ENCODE assay signal across 21 cellular contexts in the genomic region with DNA sequence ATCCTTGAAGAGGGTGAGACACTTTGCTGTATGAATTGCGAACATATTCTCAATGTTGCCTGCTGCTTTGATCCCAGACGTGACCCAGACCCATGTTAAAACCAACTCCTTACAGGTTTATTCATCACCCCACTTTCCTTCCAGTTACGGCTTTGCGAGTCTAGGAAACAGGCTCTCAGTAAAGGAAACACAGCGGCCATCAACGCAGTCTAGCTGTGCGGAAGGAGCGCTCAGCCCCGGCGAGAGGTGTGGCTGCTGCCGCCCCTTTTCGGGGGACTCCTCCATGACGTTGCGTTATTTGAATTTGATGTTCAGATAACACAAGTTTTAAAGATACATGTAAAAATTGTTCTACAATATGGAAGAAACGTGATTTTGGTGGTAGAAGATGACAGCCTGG.
A peak's percentile ranks its signal among the peaks of the same experiment; 100 is the strongest.
DNase-seq lines count a peak whose midpoint lies in the region; ATAC-seq, FAIRE-seq and TF ChIP-seq lines count a peak whose summit lies in the region.
"Had no signal": no experiment of that assay in that cellular context is flagged by ENCODE, and none has a peak within 500 bp of the region (broad histone marks: within the 10 kb centered on the region; RNA-seq: fewer than 3 reads in every experiment).

No MANE protein-coding gene starts in this region.

- CTCF ChIA-PET in IMR-90 (lab: Yijun Ruan, JAX), result no interaction called here
- CTCF ChIA-PET in H1 (lab: Charles Lee; ENCODE audit: partially characterized antibody), result interaction anchor here (0.7 kb wide), 2 partner anchors 31 to 39 kb away, joined by 3 read pairs; no protein-coding TSS in a partner anchor
- CTCF ChIA-PET in activated CD4-positive, alpha-beta T cell treated with anti-CD3 and anti-CD28 coated beads, Interleukin-2, amount 10 ng/mL, durations not matched to agents 7 days and 5 days (lab: Charles Lee), result no interaction called here

- H3K27ac ChIP-seq in GM23338 (ENCODE audit: low read depth) (no peak overlapping the region), IMR-90 (ENCODE audit: insufficient read depth, low read length) (no peak overlapping the region), H1 (ENCODE audit: low read depth, low read length) (no peak overlapping the region)
- H3K27ac ChIP-seq: 22Rv1; A549; BLaER1 treated with 17β-estradiol and CSF1 and Interleukin-3, amounts not matched to agents 10 nM and 100 nM; C4-2B had no signal

- H2AK5ac ChIP-seq in IMR-90 (ENCODE audit: low read depth, low read length) (peak overlapping the region; percentile 61), H1 (ENCODE audit: low read depth, low read length) (no peak overlapping the region)

- H4K5ac ChIP-seq in IMR-90 (ENCODE audit: low read depth, low read length) (no peak overlapping the region; the same call in 1 of the 2 replicates), H1 (ENCODE audit: insufficient read length, low read depth, low read length) (no peak overlapping the region)

- H3K4me3 Mint-ChIP-seq in GM23338, result no peak overlapping the region
- no peak overlapping the region for H3K4me3 Mint-ChIP-seq in activated CD4-positive, alpha-beta T cell treated with anti-CD3 and anti-CD28 coated beads, Interleukin-2, amount 10 ng/mL, durations not matched to agents 7 days and 5 days
- H3K4me3 Mint-ChIP-seq: B cell; CD4-positive, alpha-beta T cell; CD8-positive, alpha-beta T cell had no signal

- H3K56ac ChIP-seq in IMR-90 (ENCODE audit: extremely low read depth, insufficient read depth, low read length) (no peak overlapping the region), H1 (replicated peaks; ENCODE audit: insufficient read length, low read depth, low read length) (no peak overlapping the region)

- TF ChIP-seq POLR2A in IMR-90 (IDR thresholded peaks at IDR 0.05; ENCODE audit: low read depth, low read length), result no peak
- no peak for TF ChIP-seq POLR2A in H1 (IDR thresholded peaks at IDR 0.05; ENCODE audit: control extremely low read depth in 1 of 2, low read depth in 2 of 2, low read length in 2 of 2)

- TF ChIP-seq CTCF in GM23338 (conservative IDR thresholded peaks at IDR 0.05; ENCODE audit: low read depth in 2 of 2) (no peak), IMR-90 (conservative IDR thresholded peaks at IDR 0.05; ENCODE audit: low read depth, low read length) (no peak), H1 (IDR thresholded peaks at IDR 0.05; ENCODE audit: control extremely low read depth in 1 of 3, insufficient read depth in 1 of 3, low read depth in 1 of 3, low read length in 3 of 3) (no peak)

- no peak overlapping the region for H3K9ac ChIP-seq in IMR-90 (ENCODE audit: low read depth, low read length)
- H3K9ac ChIP-seq in H1 (replicated peaks in 1 of 4; ENCODE audit: extremely low read depth in 1 of 4, low read depth in 3 of 4, low read length in 3 of 4), result no peak overlapping the region
- H3K9ac ChIP-seq: BLaER1 treated with 17β-estradiol and CSF1 and Interleukin-3, amounts not matched to agents 10 nM and 100 nM had no signal

- TF ChIP-seq EP300 in H1 (IDR thresholded peaks at IDR 0.05; ENCODE audit: borderline replicate concordance in 1 of 2, low read depth in 2 of 2, low read length in 2 of 2), result no peak

- peak overlapping the region; percentile 58; the same call in 1 of the 3 replicates for H2BK15ac ChIP-seq in IMR-90 (ENCODE audit: low read depth, low read length)
- no peak overlapping the region for H2BK15ac ChIP-seq in H1 (ENCODE audit: low read length)

- dilution Hi-C loops in IMR-90 (cut with HindIII; ENCODE audit: low sequenced_read_pairs, unreplicated experiment), result no loop called here

- H4K91ac ChIP-seq in IMR-90 (ENCODE audit: insufficient read depth, low read depth, low read length) (no peak overlapping the region), H1 (replicated peaks; ENCODE audit: insufficient read length, low read length) (no peak overlapping the region)

- H2AK9ac ChIP-seq in IMR-90 (replicated peaks; ENCODE audit: low read depth, low read length, poor library complexity), result no peak overlapping the region

- H3K27me3 ChIP-seq in GM23338 (ENCODE audit: insufficient read depth), result no peaks in the 10 kb centered on the region
- no peaks in the 10 kb centered on the region for H3K27me3 ChIP-seq in IMR-90 (ENCODE audit: control insufficient read depth, insufficient read depth, low read length)
- no peaks in the 10 kb centered on the region for H3K27me3 ChIP-seq in H1 (replicated peaks in 1 of 4; ENCODE audit: control insufficient read depth in 3 of 4, extremely low read depth in 1 of 4, insufficient read depth in 3 of 4, low read length in 3 of 4)
- H3K27me3 ChIP-seq: BLaER1 treated with 17β-estradiol and CSF1 and Interleukin-3, amounts not matched to agents 10 nM and 100 nM had no signal

- 0 out of 2 replicates have a peak overlapping the region, but pooled peaks have one; percentile 19 for H2BK12ac ChIP-seq in H1 (ENCODE audit: low read depth, low read length)

- H3K4ac ChIP-seq in IMR-90 (ENCODE audit: low read depth, low read length) (no peak overlapping the region), H1 (replicated peaks; ENCODE audit: insufficient read length, low read depth, low read length) (no peak overlapping the region)

- ATAC-seq in GM23338, result no peak
- no peak for ATAC-seq in IMR-90 (ENCODE audit: low read depth)
- ATAC-seq: A549; CD8-positive, alpha-beta T cell had no signal

- peaks cover 6% of the 10 kb centered on the region for H3K9me1 ChIP-seq in IMR-90 (ENCODE audit: insufficient read depth, low read length)

- no peak overlapping the region for H3K4me3 ChIP-seq in GM23338
- H3K4me3 ChIP-seq in IMR-90 (ENCODE audit: insufficient read depth, low read depth, low read length), result no peak overlapping the region
- no peak overlapping the region for H3K4me3 ChIP-seq in H1 (ENCODE audit: extremely low read depth in 1 of 4, insufficient read depth in 2 of 4, low read depth in 3 of 4, low read length in 4 of 4)
- H3K4me3 ChIP-seq: A549; BLaER1 treated with 17β-estradiol and CSF1 and Interleukin-3, amounts not matched to agents 10 nM and 100 nM had no signal

- intact Hi-C loops in IMR-90 (cut with micrococcal nuclease), result no loop called here

- TF ChIP-seq RAD21 in IMR-90 (IDR thresholded peaks at IDR 0.05; ENCODE audit: low read length) (no peak), H1 (IDR thresholded peaks at IDR 0.05 in 1 of 2, conservative IDR thresholded peaks at IDR 0.05 in 1 of 2; ENCODE audit: low read depth in 2 of 2, low read length in 2 of 2) (no peak)

- H3K36me3 ChIP-seq in GM23338 (ENCODE audit: insufficient read depth) (no peaks in the 10 kb centered on the region), IMR-90 (ENCODE audit: control insufficient read depth, insufficient read depth, low read length) (no peaks in the 10 kb centered on the region), H1 (ENCODE audit: control insufficient read depth in 2 of 4, insufficient read depth in 4 of 4, low read length in 3 of 4) (no peaks in the 10 kb centered on the region)
- H3K36me3 ChIP-seq: BLaER1 treated with 17β-estradiol and CSF1 and Interleukin-3, amounts not matched to agents 10 nM and 100 nM had no signal

- H3K18ac ChIP-seq in IMR-90 (ENCODE audit: low read depth, low read length) (peak overlapping the region; percentile 41; the same call in 1 of the 2 replicates), H1 (ENCODE audit: extremely low read depth, low read length) (no peak overlapping the region; the same call in 1 of the 2 replicates)

- no peaks in the 10 kb centered on the region for H3F3A ChIP-seq in GM23338 (replicated peaks; ENCODE audit: low read depth)

- H2BK20ac ChIP-seq in IMR-90 (ENCODE audit: low read depth, low read length) (peak overlapping the region; percentile 37; the same call in 1 of the 2 replicates), H1 (ENCODE audit: low read length) (no peak overlapping the region)

- H3K9me2 ChIP-seq in GM23338 (ENCODE audit: insufficient read depth), result no peaks in the 10 kb centered on the region

- H3K4me1 ChIP-seq in GM23338 (ENCODE audit: insufficient read depth) (no peaks in the 10 kb centered on the region), IMR-90 (ENCODE audit: control insufficient read depth, insufficient read depth, low read length) (peaks cover 11% of the 10 kb centered on the region), H1 (replicated peaks in 1 of 4; ENCODE audit: control insufficient read depth in 3 of 4, insufficient read depth in 4 of 4, low read length in 3 of 4) (no peaks in the 10 kb centered on the region)
- H3K4me1 ChIP-seq: Caco-2 had no signal

- no peaks in the 10 kb centered on the region for H3K36me3 Mint-ChIP-seq in GM23338 (ENCODE audit: low read depth)
- H3K36me3 Mint-ChIP-seq in activated CD4-positive, alpha-beta T cell treated with anti-CD3 and anti-CD28 coated beads, Interleukin-2, amount 10 ng/mL, durations not matched to agents 7 days and 5 days (ENCODE audit: low read depth), result no peaks in the 10 kb centered on the region
- H3K36me3 Mint-ChIP-seq: CD8-positive, alpha-beta T cell had no signal

- FAIRE-seq in H1 (lab: Jason Lieb, UNC), result no peak
- FAIRE-seq: A549, D721Med, G401.6, GM12891 had no signal

- WGBS in IMR-90 (ENCODE audit: extremely low coverage in 2 of 2, insufficient read length in 1 of 2), 2 experiments, result 100% methylated on average over 7 of the region's 15 CpGs; no CpG with 5 or more reads in 1 of the 2 experiments
- WGBS in H1 (ENCODE audit: extremely low coverage in 1 of 2, insufficient coverage in 1 of 2, insufficient read length in 1 of 2, insufficient replicate concordance in 2 of 2, low coverage in 1 of 2, low lambda C conversion rate in 2 of 2, missing lambda C conversion rate in 1 of 2), 2 experiments, result 95% methylated on average over 15 of the region's 15 CpGs; no CpG with 5 or more reads in 1 of the 2 experiments

- H2BK120ac ChIP-seq in IMR-90 (ENCODE audit: low read depth, low read length) (0 out of 2 replicates have a peak overlapping the region, but pooled peaks have one; percentile 12), H1 (replicated peaks; ENCODE audit: low read depth, low read length) (no peak overlapping the region)

- H2BK5ac ChIP-seq in IMR-90 (ENCODE audit: low read depth, low read length, poor library complexity, severe bottlenecking), result no peak overlapping the region
- H2BK5ac ChIP-seq in H1 (ENCODE audit: low read depth, low read length), result no peak overlapping the region

- no peaks in the 10 kb centered on the region for H3K9me3 ChIP-seq in IMR-90 (ENCODE audit: control insufficient read depth, insufficient read depth, low read length)
- H3K9me3 ChIP-seq in H1 (ENCODE audit: insufficient read depth in 2 of 2, low read depth in 1 of 2, low read length in 1 of 2), result peaks cover 3% of the 10 kb centered on the region in 2 experiments; a peak in 1 of 4 replicates
- H3K9me3 ChIP-seq: A549, Caco-2 had no signal

- H3K23me2 ChIP-seq in H1 (ENCODE audit: low read depth, low read length), result no peaks in the 10 kb centered on the region

- peaks cover 0 to under 1% of the 10 kb centered on the region in 2 experiments; a peak in 1 of 4 replicates for H3K79me1 ChIP-seq in IMR-90 (ENCODE audit: low read depth in 1 of 2, low read length in 2 of 2)
- no peaks in the 10 kb centered on the region for H3K79me1 ChIP-seq in H1 (ENCODE audit: low read depth, low read length)

- no peak overlapping the region for H4K8ac ChIP-seq in IMR-90 (ENCODE audit: low read depth in 2 of 2, low read length in 2 of 2)
- peak overlapping the region; percentile 46; the same call in 1 of the 2 replicates for H4K8ac ChIP-seq in H1 (ENCODE audit: extremely low read depth, insufficient read depth, low read length)

- H3K4me2 ChIP-seq in GM23338 (no peak overlapping the region), IMR-90 (ENCODE audit: low read depth, low read length) (no peak overlapping the region), H1 (ENCODE audit: insufficient read depth in 1 of 2, low read depth in 2 of 2, low read length in 2 of 2) (no peak overlapping the region)
- H3K4me2 ChIP-seq: A549; BLaER1 treated with 17β-estradiol and CSF1 and Interleukin-3, amounts not matched to agents 10 nM and 100 nM had no signal

- H3K27me3 Mint-ChIP-seq in GM23338 (ENCODE audit: insufficient read depth, low read depth, poor library complexity), result no peaks in the 10 kb centered on the region
- no peaks in the 10 kb centered on the region for H3K27me3 Mint-ChIP-seq in activated CD4-positive, alpha-beta T cell treated with anti-CD3 and anti-CD28 coated beads, Interleukin-2, amount 10 ng/mL, durations not matched to agents 7 days and 5 days
- H3K27me3 Mint-ChIP-seq: B cell; CD4-positive, alpha-beta T cell had no signal

- H3K79me2 ChIP-seq in GM23338 (replicated peaks; ENCODE audit: insufficient read depth), result no peaks in the 10 kb centered on the region
- no peaks in the 10 kb centered on the region for H3K79me2 ChIP-seq in H1 (ENCODE audit: control insufficient read depth in 1 of 2, insufficient read depth in 2 of 2, low read length in 2 of 2)

- BruUV-seq in IMR-90 (replicated peaks; lab: Mats Ljungman, UMichigan), result no TSS peak

- H3K9me3 Mint-ChIP-seq in GM23338, result peaks cover 10% of the 10 kb centered on the region; the same call in 2 of the 3 replicates
- peaks cover 8% of the 10 kb centered on the region for H3K9me3 Mint-ChIP-seq in activated CD4-positive, alpha-beta T cell treated with anti-CD3 and anti-CD28 coated beads, Interleukin-2, amount 10 ng/mL, durations not matched to agents 7 days and 5 days

- H2AFZ ChIP-seq in GM23338, result peak overlapping the region; percentile 74
- peak overlapping the region; percentile 5 for H2AFZ ChIP-seq in IMR-90 (replicated peaks; ENCODE audit: low read length, poor library complexity)
- H2AFZ ChIP-seq in H1 (ENCODE audit: low read length), result no peak overlapping the region

- no peak overlapping the region for H3K27ac Mint-ChIP-seq in GM23338
- H3K27ac Mint-ChIP-seq in activated CD4-positive, alpha-beta T cell treated with anti-CD3 and anti-CD28 coated beads, Interleukin-2, amount 10 ng/mL, durations not matched to agents 7 days and 5 days, result no peak overlapping the region
- H3K27ac Mint-ChIP-seq: B cell; CD4-positive, alpha-beta T cell; CD8-positive, alpha-beta T cell had no signal

- DNase-seq in GM23338 (ENCODE audit: low spot score) (no peak), IMR-90 (no peak), H1 (ENCODE audit: low read depth in 1 of 2, low spot score in 2 of 2) (no peak)
- DNase-seq in activated CD4-positive, alpha-beta T cell treated with anti-CD3 and anti-CD28 coated beads, Interleukin-2, amount 10 ng/mL, durations not matched to agents 7 days and 5 days, result no peak
- no peak for DNase-seq in activated T-cell treated with anti-CD3 and anti-CD28 coated beads, Interleukin-2, amount 50 U/mL, for 1 hour
- no peak for DNase-seq in NK-92 treated with Interleukin-12 subunit alpha and Interleukin-12 subunit beta, amount 100 ng/mL, for 24 hours (lab: John Stamatoyannopoulos, UW)
- DNase-seq: AML-193; Caco-2; Calu3; CD4-positive, alpha-beta T cell; CD8-positive, alpha-beta T cell; DMS79 treated with DMSO at 0.1 percent for 48 hours; GF-D8 had no signal

- no peaks in the 10 kb centered on the region; the same call in 2 of the 3 replicates for H3K4me1 Mint-ChIP-seq in GM23338
- no peaks in the 10 kb centered on the region for H3K4me1 Mint-ChIP-seq in activated CD4-positive, alpha-beta T cell treated with anti-CD3 and anti-CD28 coated beads, Interleukin-2, amount 10 ng/mL, durations not matched to agents 7 days and 5 days
- H3K4me1 Mint-ChIP-seq: B cell had no signal

- in situ Hi-C loops in IMR-90 (cut with MboI; ENCODE audit: low sequenced_read_pairs), result loop anchor here (25.0 kb wide), 1 partner anchor 193 kb away; no protein-coding TSS in a partner anchor

- H4K20me1 ChIP-seq in GM23338 (replicated peaks; ENCODE audit: insufficient read depth), result no peaks in the 10 kb centered on the region
- H4K20me1 ChIP-seq in IMR-90 (ENCODE audit: insufficient read depth, low read length), result no peaks in the 10 kb centered on the region
- no peaks in the 10 kb centered on the region for H4K20me1 ChIP-seq in H1 (replicated peaks in 1 of 2; ENCODE audit: control insufficient read depth in 1 of 2, insufficient read depth in 2 of 2, low read length in 2 of 2)
- H4K20me1 ChIP-seq: BLaER1 treated with 17β-estradiol and CSF1 and Interleukin-3, amounts not matched to agents 10 nM and 100 nM had no signal

- H3K14ac ChIP-seq in IMR-90 (replicated peaks; ENCODE audit: low read depth, low read length) (0 out of 2 replicates have a peak overlapping the region, but pooled peaks have one; percentile 15), H1 (ENCODE audit: insufficient read length) (no peak overlapping the region)

- POLR2A ChIA-PET in IMR-90 (lab: Charles Lee; ENCODE audit: unreplicated experiment) (no interaction called here), H1 (lab: Charles Lee; ENCODE audit: partially characterized antibody) (no interaction called here)
- POLR2A ChIA-PET in activated CD4-positive, alpha-beta T cell treated with anti-CD3 and anti-CD28 coated beads, Interleukin-2, amount 10 ng/mL, durations not matched to agents 7 days and 5 days (lab: Charles Lee), result no interaction called here

- H3K23ac ChIP-seq in IMR-90 (ENCODE audit: low read depth, low read length), result no peak overlapping the region
- H3K23ac ChIP-seq in H1 (ENCODE audit: insufficient read length), result no peak overlapping the region
